In the genomic region with DNA sequence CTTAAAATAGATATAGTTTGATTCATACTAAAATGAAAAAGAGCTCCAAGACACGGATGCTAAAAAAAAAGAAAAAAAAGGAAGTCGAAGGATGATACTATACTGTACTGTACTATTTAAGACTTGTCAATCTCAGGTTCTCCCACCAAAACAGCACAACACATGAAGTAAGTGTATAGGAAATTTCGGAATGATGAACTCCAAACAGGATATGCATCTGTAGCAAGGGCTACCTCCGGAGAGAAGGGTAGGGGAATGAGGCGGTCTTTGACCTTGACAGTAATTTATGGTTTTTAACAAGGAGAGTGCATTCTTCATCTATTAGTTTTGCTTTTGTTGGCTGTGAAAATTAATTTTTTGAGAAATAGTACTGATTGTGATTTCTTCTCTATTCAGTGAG, we compare ENCODE assay signal across 8 cellular contexts. TPM values are rescaled to one million over a fixed set of nuclear protein-coding genes. Genes with fewer than 3 reads are reported as not detected.
A peak's percentile ranks its signal among the peaks of the same experiment; 100 is the strongest.
DNase-seq lines count a peak whose midpoint lies in the region; ATAC-seq and TF ChIP-seq lines count a peak whose summit lies in the region.

No MANE protein-coding gene starts in this region.

- TF ChIP-seq CTCF in heart right ventricle (IDR thresholded peaks at IDR 0.05) = no peak
- no peak for TF ChIP-seq CTCF in adrenal gland (IDR thresholded peaks at IDR 0.05)
- no peak for TF ChIP-seq CTCF in lower lobe of right lung (IDR thresholded peaks at IDR 0.05)
- TF ChIP-seq CTCF in uterus (IDR thresholded peaks at IDR 0.05) = no peak

- H3K9me3 ChIP-seq in heart right ventricle = no peaks in the 10 kb centered on the region
- no peaks in the 10 kb centered on the region for H3K9me3 ChIP-seq in adrenal gland (replicated peaks in 1 of 3)
- no peaks in the 10 kb centered on the region for H3K9me3 ChIP-seq in lower lobe of right lung
- no peaks in the 10 kb centered on the region for H3K9me3 ChIP-seq in uterus

- ATAC-seq in heart right ventricle = no peak
- ATAC-seq in Right ventricle myocardium inferior = no peak
- no peak for ATAC-seq in lower lobe of right lung

- H3K4me3 ChIP-seq in heart right ventricle (peak overlapping the region in 9 of 10 donors; percentile 72 to 93 (median 86)), adrenal gland (peak overlapping the region in 2 of 4 donors; percentile 60 to 86), lower lobe of right lung (peak overlapping the region; percentile 91), uterus (peak overlapping the region; percentile 57 to 85)

- peaks cover 0 to 9% (median 0%) of the 10 kb centered on the region in 7 donors for H3K27me3 ChIP-seq in heart right ventricle
- H3K27me3 ChIP-seq in adrenal gland = no peaks in the 10 kb centered on the region
- no peaks in the 10 kb centered on the region for H3K27me3 ChIP-seq in lower lobe of right lung (ENCODE audit: low read depth)
- no peaks in the 10 kb centered on the region for H3K27me3 ChIP-seq in uterus

- TF ChIP-seq POLR2A in adrenal gland (IDR thresholded peaks at IDR 0.05) = no peak
- TF ChIP-seq POLR2A in uterus (IDR thresholded peaks at IDR 0.05) = no peak

- no peak for DNase-seq in heart right ventricle
- DNase-seq in Right ventricle myocardium inferior (ENCODE audit: missing footprints) = no peak
- no peak for DNase-seq in adrenal gland
- DNase-seq in lower lobe of right lung = no peak
- DNase-seq in uterus = no peak
- DNase-seq in NCI-H2107 (lab: John Stamatoyannopoulos, UW) = no peak
- DNase-seq in COLO668 (lab: John Stamatoyannopoulos, UW; ENCODE audit: unreplicated experiment) = no peak
- DNase-seq in ACHN = no peak

- H3K4me1 ChIP-seq in heart right ventricle (peaks cover 0 to 33% (median 18%) of the 10 kb centered on the region in 9 donors), adrenal gland (replicated peaks in 1 of 2) (peaks cover 16 to 36% of the 10 kb centered on the region in 2 donors), lower lobe of right lung (peaks cover 24% of the 10 kb centered on the region), uterus (no peaks in the 10 kb centered on the region)

- WGBS in heart right ventricle, 2 donors = 58 to 68% methylated on average over 5 of the region's 5 CpGs
- WGBS in adrenal gland, 4 donors = 20 to 26% (median 21%) methylated on average over 5 of the region's 5 CpGs

- in situ Hi-C loops in ACHN (cut with HindIII; ENCODE audit: low pct_ligation_motif_present, low pct_unique_long_range_greater_than_20kb, low sequenced_read_pairs) = no loop called here

- H3K36me3 ChIP-seq in heart right ventricle (peaks cover 0 to 11% (median 0%) of the 10 kb centered on the region in 9 donors), adrenal gland (replicated peaks in 1 of 2) (no peaks in the 10 kb centered on the region), lower lobe of right lung (peaks cover under 1% of the 10 kb centered on the region), uterus (no peaks in the 10 kb centered on the region)

- intact Hi-C loops in heart right ventricle (cut with DNase I) (loop anchor here in 4 of 10 donors (1.0 to 10.0 kb wide), 6 partner anchors 11 to 858 kb away; a partner anchor contains a TSS), Right ventricle myocardium inferior (cut with DNase I) (loop anchor here (5.0 kb wide), 2 partner anchors 355 to 855 kb away; no protein-coding TSS in a partner anchor), adrenal gland (cut with DNase I) (no loop called here), lower lobe of right lung (cut with DNase I) (no loop called here), uterus (cut with DNase I; ENCODE audit: low total_unique reads) (no loop called here)

- peak overlapping the region in 9 of 10 donors; percentile 77 to 94 (median 92) for H3K27ac ChIP-seq in heart right ventricle
- peak overlapping the region in 4 of 5 donors; percentile 76 to 89 (median 82) for H3K27ac ChIP-seq in adrenal gland
- H3K27ac ChIP-seq in lower lobe of right lung = peak overlapping the region; percentile 90
- H3K27ac ChIP-seq in uterus = peak overlapping the region; percentile 79 to 87

RNA-seq across cellular contexts. Expression of a gene that starts 0.5 kb away (rescaled TPM):
- total RNA-seq in heart right ventricle (10 to 100 TPM; 26.9 to 47.0 (median 33.7) TPM), Right ventricle myocardium inferior (26.0 TPM), adrenal gland (10 to 100 TPM; 28.5 to 77.9 (median 57.8) TPM), lower lobe of right lung (48.8 TPM), uterus (100 to 1,000 TPM in 1 of 4 donors, 10 to 100 TPM in 3; 55.1 to 106 (median 69.2) TPM)
- polyA plus RNA-seq in heart right ventricle (10 to 100 TPM; 27.5 to 28.2 TPM), adrenal gland (10 to 100 TPM; 44.3 to 76.0 (median 66.2) TPM)

RNA-seq across cellular contexts. Expression of a gene that starts 11.0 kb away (rescaled TPM):
- total RNA-seq in heart right ventricle (10 to 100 TPM in 5 of 10 donors, 1 to 10 TPM in 5; 7.5 to 15.0 (median 10.2) TPM), Right ventricle myocardium inferior (10.0 TPM), adrenal gland (10 to 100 TPM; 18.3 to 34.9 (median 29.0) TPM), lower lobe of right lung (13.2 TPM), uterus (10 to 100 TPM; 19.6 to 36.2 (median 24.5) TPM)
- polyA plus RNA-seq in heart right ventricle (1 to 10 TPM; 2.9 to 7.5 TPM), adrenal gland (10 to 100 TPM in 1 of 3 donors, 1 to 10 TPM in 2; 5.2 to 25.9 (median 5.8) TPM)
